In genomic region chr2:221779614-221780067, GRCh38 we compare ENCODE assay signal across 1 cellular context.
TF ChIP-seq lines count a peak whose summit lies in the region.

No MANE protein-coding gene starts in this region.

TF ChIP-seq in H1, 55 proteins besides CTCF, POLR2A, EP300 and RAD21:
- no peak for TF ChIP-seq CHD7 (IDR thresholded peaks at IDR 0.05; ENCODE audit: insufficient replicate concordance, low read length)
- no peak for TF ChIP-seq RXRA (IDR thresholded peaks at IDR 0.05; ENCODE audit: insufficient read depth, low read depth, low read length)
- no peak for TF ChIP-seq USF2 (IDR thresholded peaks at IDR 0.05; ENCODE audit: low read length)
- no peak for TF ChIP-seq TBP (IDR thresholded peaks at IDR 0.05; ENCODE audit: low read depth, low read length)
- no peak for TF ChIP-seq KDM5A (IDR thresholded peaks at IDR 0.05; ENCODE audit: low read length)
- no peak for TF ChIP-seq NANOG (IDR thresholded peaks at IDR 0.05; ENCODE audit: insufficient read depth, low read depth, low read length, poor library complexity, severe bottlenecking)
- TF ChIP-seq BACH1 (IDR thresholded peaks at IDR 0.05; ENCODE audit: low read length), result no peak
- TF ChIP-seq JUND (IDR thresholded peaks at IDR 0.05; ENCODE audit: low read length), result no peak
- no peak for TF ChIP-seq TAF1 (IDR thresholded peaks at IDR 0.05; ENCODE audit: low read depth, low read length)
TF ChIP-seq in H1: peak in this region for 0.
